Comparison of ENCODE assay signal across 21 cellular contexts in genomic region chr10:119500138-119500795, GRCh38. TPM values are rescaled to one million over a fixed set of nuclear protein-coding genes. Genes with fewer than 3 reads are reported as not detected.
DNase-seq lines count a peak whose midpoint lies in the region; TF ChIP-seq lines count a peak whose summit lies in the region.
"Had no signal": no experiment of that assay in that cellular context is flagged by ENCODE, and none has a peak within 500 bp of the region (broad histone marks: within the 10 kb centered on the region; RNA-seq: fewer than 3 reads in every experiment).

No MANE protein-coding gene starts in this region.

- intact Hi-C loops in activated CD4-positive, alpha-beta T cell treated with anti-CD3 and anti-CD28 coated beads, Interleukin-2, amount 10 ng/mL, durations not matched to agents 24 days and 14 days (cut with micrococcal nuclease) = loop anchor here (5.0 kb wide), 2 partner anchors 97 to 193 kb away; partner anchors contain the start of gene TIAL1
- intact Hi-C loops in tibial artery (cut with DNase I; ENCODE audit: low total_unique reads) = no loop called here

- H3K36me3 ChIP-seq in KOPT-K1 (ENCODE audit: insufficient read depth, low read length) (peaks cover 48% of the 10 kb centered on the region), muscle layer of colon (ENCODE audit: insufficient read depth, low read length) (peaks cover 27% of the 10 kb centered on the region), tibial artery (no peaks in the 10 kb centered on the region)
- H3K36me3 ChIP-seq: BE2C, thyroid gland had no signal

- peak overlapping the region; percentile 94 for H3K27ac ChIP-seq in KOPT-K1 (ENCODE audit: low read depth, low read length, poor library complexity, severe bottlenecking)
- H3K27ac ChIP-seq in muscle layer of colon (ENCODE audit: low read depth, low read length) = peak overlapping the region; percentile 63
- H3K27ac ChIP-seq in tibial artery = no peak overlapping the region
- H3K27ac ChIP-seq: KMS-11, thyroid gland had no signal

- H3K4me3 Mint-ChIP-seq in activated CD4-positive, alpha-beta T cell treated with anti-CD3 and anti-CD28 coated beads, Interleukin-2, amount 10 ng/mL, durations not matched to agents 24 days and 14 days = peak overlapping the region; percentile 37
- peak overlapping the region; percentile 30 for H3K4me3 Mint-ChIP-seq in activated naive CD8-positive, alpha-beta T cell treated with anti-CD3 and anti-CD28 coated beads for 36 hours

- H3K4me1 Mint-ChIP-seq in activated CD4-positive, alpha-beta T cell treated with anti-CD3 and anti-CD28 coated beads, Interleukin-2, amount 10 ng/mL, durations not matched to agents 24 days and 14 days = peaks cover 76% of the 10 kb centered on the region
- H3K4me1 Mint-ChIP-seq in activated naive CD8-positive, alpha-beta T cell treated with anti-CD3 and anti-CD28 coated beads for 36 hours = peaks cover 95% of the 10 kb centered on the region

- no peak for DNase-seq in activated CD4-positive, alpha-beta T cell treated with anti-CD3 and anti-CD28 coated beads, Interleukin-2, amount 10 ng/mL, durations not matched to agents 24 days and 14 days
- no peak for DNase-seq in activated CD4-positive, alpha-beta T cell treated with anti-CD3 and anti-CD28 coated beads, Interleukin-2, amount 50 U/mL, for 4 hours
- no peak for DNase-seq in activated naive CD8-positive, alpha-beta T cell treated with anti-CD3 and anti-CD28 coated beads for 36 hours
- DNase-seq in GF-D8 (lab: John Stamatoyannopoulos, UW) (no peak), tibial artery (no peak), GM19238 (ENCODE audit: insufficient read length, low spot score) (no peak)
- DNase-seq: activated CD4-positive, CD25-positive, alpha-beta regulatory T cell; activated CD8-positive, alpha-beta memory T cell treated with anti-CD3 and anti-CD28 coated beads, Interleukin-2, amount 50 U/mL, for 4 hours; amygdala; BE2C; caudate nucleus; effector CD8-positive, alpha-beta T cell; hippocampal formation; mesendoderm; NCI-H1092; NCI-H526; SIG-M5; thyroid gland had no signal

- no peak overlapping the region for H3K9ac ChIP-seq in muscle layer of colon (ENCODE audit: low read length)
- H3K9ac ChIP-seq: KMS-11 had no signal

- H3K4me1 ChIP-seq in muscle layer of colon (ENCODE audit: insufficient read depth, low read length) (peaks cover 36% of the 10 kb centered on the region), tibial artery (no peaks in the 10 kb centered on the region)
- H3K4me1 ChIP-seq: BE2C had no signal

- H3K27me3 Mint-ChIP-seq in activated CD4-positive, alpha-beta T cell treated with anti-CD3 and anti-CD28 coated beads, Interleukin-2, amount 10 ng/mL, durations not matched to agents 24 days and 14 days = no peaks in the 10 kb centered on the region
- no peaks in the 10 kb centered on the region for H3K27me3 Mint-ChIP-seq in activated naive CD8-positive, alpha-beta T cell treated with anti-CD3 and anti-CD28 coated beads for 36 hours

- H3K9me3 ChIP-seq in KOPT-K1 (ENCODE audit: insufficient read depth, low read length, poor library complexity, severe bottlenecking) = no peaks in the 10 kb centered on the region
- no peaks in the 10 kb centered on the region for H3K9me3 ChIP-seq in muscle layer of colon (ENCODE audit: low read length)
- no peaks in the 10 kb centered on the region for H3K9me3 ChIP-seq in tibial artery
- H3K9me3 ChIP-seq: BE2C, thyroid gland had no signal

- no peak for TF ChIP-seq CTCF in tibial artery (IDR thresholded peaks at IDR 0.05)

- peaks cover 72% of the 10 kb centered on the region for H3K36me3 Mint-ChIP-seq in activated CD4-positive, alpha-beta T cell treated with anti-CD3 and anti-CD28 coated beads, Interleukin-2, amount 10 ng/mL, durations not matched to agents 24 days and 14 days (ENCODE audit: low read depth)
- peaks cover 85% of the 10 kb centered on the region for H3K36me3 Mint-ChIP-seq in activated naive CD8-positive, alpha-beta T cell treated with anti-CD3 and anti-CD28 coated beads for 36 hours

- H3K4me3 ChIP-seq in muscle layer of colon (ENCODE audit: low read depth in 1 of 2, low read length in 2 of 2) = no peak overlapping the region
- H3K4me3 ChIP-seq in tibial artery = no peak overlapping the region
- H3K4me3 ChIP-seq: thyroid gland had no signal

- no peaks in the 10 kb centered on the region for H3K9me3 Mint-ChIP-seq in activated CD4-positive, alpha-beta T cell treated with anti-CD3 and anti-CD28 coated beads, Interleukin-2, amount 10 ng/mL, durations not matched to agents 24 days and 14 days
- H3K9me3 Mint-ChIP-seq in activated naive CD8-positive, alpha-beta T cell treated with anti-CD3 and anti-CD28 coated beads for 36 hours = no peaks in the 10 kb centered on the region

- peak overlapping the region; percentile 74 for H3K27ac Mint-ChIP-seq in activated CD4-positive, alpha-beta T cell treated with anti-CD3 and anti-CD28 coated beads, Interleukin-2, amount 10 ng/mL, durations not matched to agents 24 days and 14 days
- peak overlapping the region; percentile 99 for H3K27ac Mint-ChIP-seq in activated naive CD8-positive, alpha-beta T cell treated with anti-CD3 and anti-CD28 coated beads for 36 hours

- no peaks in the 10 kb centered on the region for H3K27me3 ChIP-seq in muscle layer of colon (ENCODE audit: control insufficient read depth in 1 of 2, insufficient read depth in 2 of 2, low read length in 2 of 2)
- H3K27me3 ChIP-seq in tibial artery = no peaks in the 10 kb centered on the region
- H3K27me3 ChIP-seq: BE2C, thyroid gland had no signal

RNA-seq across cellular contexts. Expression of gene RGS10, which starts 42.3 kb away (rescaled TPM):
- 137 TPM in 2 replicates for total RNA-seq in activated CD4-positive, alpha-beta T cell treated with anti-CD3 and anti-CD28 coated beads, Interleukin-2, amount 10 ng/mL, durations not matched to agents 24 days and 14 days
- 100 to 1,000 TPM; 273 to 294 TPM for total RNA-seq in activated naive CD8-positive, alpha-beta T cell treated with anti-CD3 and anti-CD28 coated beads for 36 hours

Comparison
In these comparisons a context has a peak if more than half of its experiments do, and no peak if none do; other contexts are left out.
1. H3K27ac ChIP-seq: peak in KOPT-K1 (single experiment) and muscle layer of colon (single experiment); none in tibial artery (0 of 2).